ENCODE assay signal across 12 cellular contexts in genomic region chr14:93317836-93318807, GRCh38. TPM values are rescaled to one million over a fixed set of nuclear protein-coding genes. Genes with fewer than 3 reads are reported as not detected.
A peak's percentile ranks its signal among the peaks of the same experiment; 100 is the strongest.
DNase-seq lines count a peak whose midpoint lies in the region; ATAC-seq, FAIRE-seq and TF ChIP-seq lines count a peak whose summit lies in the region.
"Had no signal": no experiment of that assay in that cellular context is flagged by ENCODE, and none has a peak within 500 bp of the region (broad histone marks: within the 10 kb centered on the region; RNA-seq: fewer than 3 reads in every experiment).

No MANE protein-coding gene starts in this region.

- H3K36me3 ChIP-seq in osteoblast (ENCODE audit: insufficient read depth, low read length), result no peaks in the 10 kb centered on the region

- TF ChIP-seq CTCF in osteoblast (IDR thresholded peaks at IDR 0.05; ENCODE audit: extremely low read depth, low read depth, low read length), result no peak

- H3K4me1 ChIP-seq in osteoblast (ENCODE audit: insufficient read depth, low read length), result peaks cover 32% of the 10 kb centered on the region

- H3K4me3 ChIP-seq in osteoblast (ENCODE audit: insufficient read depth, low read length), result peak overlapping the region; percentile 17

- H3K4me2 ChIP-seq in osteoblast (ENCODE audit: insufficient read depth, low read length), result peak overlapping the region; percentile 67

- peaks cover 46% of the 10 kb centered on the region for H4K20me1 ChIP-seq in osteoblast (ENCODE audit: insufficient read depth, low read length)

- no peaks in the 10 kb centered on the region for H3K27me3 ChIP-seq in osteoblast (ENCODE audit: insufficient read depth, low read length)

- H3K27ac ChIP-seq in osteoblast (ENCODE audit: low read depth, low read length), result peak overlapping the region; percentile 59

- H3K79me2 ChIP-seq in osteoblast (ENCODE audit: insufficient read depth, low read length), result peaks cover 91% of the 10 kb centered on the region

- no peak overlapping the region for H2AFZ ChIP-seq in osteoblast (ENCODE audit: low read length)

- H3K9me3 ChIP-seq in osteoblast (ENCODE audit: low read depth, low read length), result no peaks in the 10 kb centered on the region

- FAIRE-seq in GM18507 (lab: Jason Lieb, UNC), result peak; percentile 41
- FAIRE-seq in urothelium cell line (lab: Jason Lieb, UNC), result no peak

- ATAC-seq in GM18858 (IDR thresholded peaks at IDR 0.05; ENCODE audit: unreplicated experiment) (no peak), HG02973 (IDR thresholded peaks at IDR 0.05; ENCODE audit: unreplicated experiment) (no peak)

- DNase-seq in GM18507 (ENCODE audit: extremely low spot score, insufficient read length, low read depth), result no peak
- peak; percentile 79 for DNase-seq in RPMI7951 (ENCODE audit: low read depth)
- DNase-seq in fibroblast of gingiva (ENCODE audit: low read depth), result peak; percentile 56
- no peak for DNase-seq in osteoblast (ENCODE audit: insufficient read length, low spot score, missing footprints)
- no peak for DNase-seq in stimulated activated CD4-positive, alpha-beta T cell treated with anti-CD3 and anti-CD28 coated beads, Interleukin-12 subunit alpha, Interleukin-12 subunit beta, amount 100 ng/mL, for 4 hours
- DNase-seq in urothelium cell line (ENCODE audit: low spot score), result no peak
- DNase-seq: activated naive CD4-positive, alpha-beta T cell; NCI-H1048; stimulated activated CD4-positive, alpha-beta T cell treated with anti-CD3 and anti-CD28 coated beads, Interleukin-4, amount 100 ng/mL, for 1 hour; T-helper 2 cell had no signal

RNA-seq across cellular contexts. Expression of gene BTBD7, which starts 14.7 kb away (rescaled TPM):
- 9.5 and 11.3 TPM in 2 replicates for total RNA-seq in RPMI7951 (2014; rRNA removed; shearing (Covaris generic))
- total RNA-seq in osteoblast, result 31.1 and 31.5 TPM in 2 replicates

RNA-seq across cellular contexts. Expression of gene COX8C, which starts 28.9 kb away (rescaled TPM):
- not detected in 2 replicates for total RNA-seq in RPMI7951 (2014; rRNA removed; shearing (Covaris generic))
- total RNA-seq in osteoblast, result not detected in 2 replicates

Comparison
In these comparisons a context has a peak if more than half of its experiments do, and no peak if none do; other contexts are left out.
1. DNase-seq: peak in RPMI7951 (single experiment) and fibroblast of gingiva (single experiment); none in GM18507 (single experiment), osteoblast (single experiment), stimulated activated CD4-positive, alpha-beta T cell treated with anti-CD3 and anti-CD28 coated beads, Interleukin-12 subunit alpha, Interleukin-12 subunit beta, amount 100 ng/mL, for 4 hours (single experiment) and urothelium cell line (single experiment).